Comparison of ENCODE assay signal across 8 cellular contexts in genomic region chr1:156126043-156126700, GRCh38. TPM values are rescaled to one million over a fixed set of nuclear protein-coding genes. Genes with fewer than 3 reads are reported as not detected.
DNase-seq lines count a peak whose midpoint lies in the region; ATAC-seq and TF ChIP-seq lines count a peak whose summit lies in the region.

No MANE protein-coding gene starts in this region.

- H3K9me3 ChIP-seq in IMR-90 (ENCODE audit: control insufficient read depth, insufficient read depth, low read length), result no peaks in the 10 kb centered on the region

- TF ChIP-seq POLR2A in IMR-90 (IDR thresholded peaks at IDR 0.05; ENCODE audit: low read depth, low read length), result peak; percentile 82

- CTCF ChIA-PET in IMR-90 (lab: Yijun Ruan, JAX), result interaction anchor here (0.8 kb wide), 1 partner anchor 9 kb away, joined by 5 read pairs; no protein-coding TSS in a partner anchor

- peak overlapping the region; percentile 95 for H2AK9ac ChIP-seq in IMR-90 (replicated peaks; ENCODE audit: low read depth, low read length, poor library complexity)

- peak overlapping the region; percentile 89 for H2BK20ac ChIP-seq in IMR-90 (ENCODE audit: low read depth, low read length)

- WGBS in IMR-90 (ENCODE audit: extremely low coverage in 2 of 2, insufficient read length in 1 of 2), 2 experiments, result no CpG with 5 or more reads among the region's 11 CpGs

- POLR2A ChIA-PET in IMR-90 (lab: Charles Lee; ENCODE audit: unreplicated experiment), result no interaction called here

- H3K56ac ChIP-seq in IMR-90 (ENCODE audit: extremely low read depth, insufficient read depth, low read length), result peak overlapping the region; percentile 84

- H3K9me1 ChIP-seq in IMR-90 (ENCODE audit: insufficient read depth, low read length), result peaks cover 11% of the 10 kb centered on the region

- peak overlapping the region; percentile 98 for H2AK5ac ChIP-seq in IMR-90 (ENCODE audit: low read depth, low read length)

- peak overlapping the region; percentile 98 for H3K4ac ChIP-seq in IMR-90 (ENCODE audit: low read depth, low read length)

- peak overlapping the region; percentile 75; the same call in 2 of the 3 replicates for H2BK15ac ChIP-seq in IMR-90 (ENCODE audit: low read depth, low read length)

- H3K14ac ChIP-seq in IMR-90 (replicated peaks; ENCODE audit: low read depth, low read length), result peak overlapping the region; percentile 95

- H4K5ac ChIP-seq in IMR-90 (ENCODE audit: low read depth, low read length), result peak overlapping the region; percentile 85

- peak overlapping the region; percentile 92 for H3K23ac ChIP-seq in IMR-90 (ENCODE audit: low read depth, low read length)

- peak overlapping the region; percentile 98 for H3K27ac ChIP-seq in IMR-90 (ENCODE audit: insufficient read depth, low read length)

- H3K36me3 ChIP-seq in IMR-90 (ENCODE audit: control insufficient read depth, insufficient read depth, low read length) (peaks cover 8% of the 10 kb centered on the region), kidney epithelial cell (ENCODE audit: control insufficient read depth, insufficient read depth, low read length) (peaks cover 2% of the 10 kb centered on the region)

- H3K4me3 ChIP-seq in IMR-90 (ENCODE audit: insufficient read depth, low read depth, low read length) (no peak overlapping the region), kidney epithelial cell (ENCODE audit: low read depth, low read length) (no peak overlapping the region)

- H3K9ac ChIP-seq in IMR-90 (ENCODE audit: low read depth, low read length), result peak overlapping the region; percentile 64

- in situ Hi-C loops in IMR-90 (cut with MboI; ENCODE audit: low sequenced_read_pairs), result no loop called here

- no TSS peak for BruUV-seq in IMR-90 (replicated peaks; lab: Mats Ljungman, UMichigan)

- H3K18ac ChIP-seq in IMR-90 (ENCODE audit: low read depth, low read length), result peak overlapping the region; percentile 84

- dilution Hi-C loops in IMR-90 (cut with HindIII; ENCODE audit: low sequenced_read_pairs, unreplicated experiment), result no loop called here

- TF ChIP-seq RAD21 in IMR-90 (IDR thresholded peaks at IDR 0.05; ENCODE audit: low read length), result peak; percentile 0; the same call in 1 of the 2 replicates

- H4K91ac ChIP-seq in IMR-90 (ENCODE audit: insufficient read depth, low read depth, low read length), result peak overlapping the region; percentile 97

- H4K8ac ChIP-seq in IMR-90 (ENCODE audit: low read depth in 2 of 2, low read length in 2 of 2), result peak overlapping the region; percentile 89 to 95

- H3K4me2 ChIP-seq in IMR-90 (ENCODE audit: low read depth, low read length), result peak overlapping the region; percentile 86

- peak; percentile 55 for TF ChIP-seq CTCF in IMR-90 (conservative IDR thresholded peaks at IDR 0.05; ENCODE audit: low read depth, low read length)
- TF ChIP-seq CTCF in kidney epithelial cell (IDR thresholded peaks at IDR 0.05; ENCODE audit: insufficient read depth, low read length, poor library complexity, severe bottlenecking), result peak; percentile 63

- no peak overlapping the region for H2AFZ ChIP-seq in IMR-90 (replicated peaks; ENCODE audit: low read length, poor library complexity)

- intact Hi-C loops in IMR-90 (cut with micrococcal nuclease), result no loop called here

- peaks cover 61% of the 10 kb centered on the region for H4K20me1 ChIP-seq in IMR-90 (ENCODE audit: insufficient read depth, low read length)

- H2BK5ac ChIP-seq in IMR-90 (ENCODE audit: low read depth, low read length, poor library complexity, severe bottlenecking), result peak overlapping the region; percentile 99

- H3K4me1 ChIP-seq in IMR-90 (ENCODE audit: control insufficient read depth, insufficient read depth, low read length), result peaks cover 63% of the 10 kb centered on the region

- H2BK120ac ChIP-seq in IMR-90 (ENCODE audit: low read depth, low read length), result peak overlapping the region; percentile 91

- no peaks in the 10 kb centered on the region for H3K27me3 ChIP-seq in IMR-90 (ENCODE audit: control insufficient read depth, insufficient read depth, low read length)
- no peaks in the 10 kb centered on the region for H3K27me3 ChIP-seq in kidney epithelial cell (ENCODE audit: control insufficient read depth, insufficient read depth, low read length)

- peak; percentile 52 for ATAC-seq in IMR-90 (ENCODE audit: low read depth)
- ATAC-seq in HG02973 (IDR thresholded peaks at IDR 0.05; ENCODE audit: unreplicated experiment), result no peak

- peak; percentile 65 for DNase-seq in stimulated activated CD4-positive, alpha-beta T cell treated with anti-CD3 and anti-CD28 coated beads, Interleukin-15, amount 100 ng/mL, for 24 hours
- no peak for DNase-seq in stimulated activated CD4-positive, alpha-beta T cell treated with anti-CD3 and anti-CD28 coated beads, Interleukin-12 subunit alpha, Interleukin-12 subunit beta, amount 100 ng/mL, for 4 hours
- DNase-seq in IMR-90 (peak; percentile 96), SW480 (ENCODE audit: low spot score) (peak; percentile 94), brain pericyte (ENCODE audit: low read depth, low spot score) (peak; percentile 76), kidney epithelial cell (ENCODE audit: low read depth) (peak; percentile 87)
- peak; percentile 49 for DNase-seq in stimulated activated CD8-positive, alpha-beta memory T cell treated with anti-CD3 and anti-CD28 coated beads, Interleukin-4, amount 100 ng/mL, for 24 hours (ENCODE audit: low read depth)

- H3K79me1 ChIP-seq in IMR-90 (ENCODE audit: low read depth in 1 of 2, low read length in 2 of 2), result peaks cover 0 to 50% of the 10 kb centered on the region in 2 experiments; a peak in 2 of 4 replicates

TF ChIP-seq in IMR-90, 13 proteins besides CTCF, POLR2A, EP300 and RAD21:
- peak; percentile 85; the same call in 1 of the 2 replicates for TF ChIP-seq MAZ (IDR thresholded peaks at IDR 0.05; ENCODE audit: borderline replicate concordance, low read depth, low read length)
- TF ChIP-seq SMC3 (IDR thresholded peaks at IDR 0.05; ENCODE audit: low read depth, low read length), result peak; percentile 1; the same call in 1 of the 2 replicates
- no peak for TF ChIP-seq ELK1 (IDR thresholded peaks at IDR 0.05; ENCODE audit: borderline replicate concordance, low read depth, low read length)
- peak; percentile 75 for TF ChIP-seq FOS (IDR thresholded peaks at IDR 0.05; ENCODE audit: low read depth, low read length)
TF ChIP-seq in IMR-90: peak in this region for 3.

RNA-seq across cellular contexts. Expression of gene LMNA, which starts 11.7 kb away (rescaled TPM):
- 753 and 755 TPM in 2 replicates for total RNA-seq in IMR-90 (2012; rRNA removed)
- polyA plus RNA-seq in IMR-90 (2012; rRNA removed), result 563 and 927 TPM in 2 replicates
- polyA plus RNA-seq in IMR-90 (2012; cell fraction: cytosol; rRNA removed), result 602 and 638 TPM in 2 replicates
- 1,137 and 1,144 TPM in 2 replicates for polyA plus RNA-seq in IMR-90 (2012; cell fraction: nucleus; rRNA removed; ENCODE audit: low replicate concordance)
- 251 and 280 TPM in 2 replicates for total RNA-seq in kidney epithelial cell

RNA-seq across cellular contexts. Expression of gene SEMA4A, which starts 27.2 kb away (rescaled TPM):
- total RNA-seq in IMR-90 (2012; rRNA removed), result 0.18 and 0.28 TPM in 2 replicates
- polyA plus RNA-seq in IMR-90 (2012; rRNA removed), result 0.86 and 1.4 TPM in 2 replicates
- polyA plus RNA-seq in IMR-90 (2012; cell fraction: cytosol; rRNA removed), result 0.15 and 0.41 TPM in 2 replicates
- polyA plus RNA-seq in IMR-90 (2012; cell fraction: nucleus; rRNA removed; ENCODE audit: low replicate concordance), result 10.3 and 13.3 TPM in 2 replicates
- 2.6 and 3.8 TPM in 2 replicates for total RNA-seq in kidney epithelial cell

RNA-seq across cellular contexts. Expression of gene MEX3A, which starts 43.9 kb away (rescaled TPM):
- total RNA-seq in IMR-90 (2012; rRNA removed) (2.3 and 2.5 TPM in 2 replicates), kidney epithelial cell (34.5 and 34.6 TPM in 2 replicates)
- 9.0 and 11.6 TPM in 2 replicates for polyA plus RNA-seq in IMR-90 (2012; rRNA removed)
- polyA plus RNA-seq in IMR-90 (2012; cell fraction: cytosol; rRNA removed), result 4.0 and 8.8 TPM in 2 replicates
- 14.6 and 16.6 TPM in 2 replicates for polyA plus RNA-seq in IMR-90 (2012; cell fraction: nucleus; rRNA removed; ENCODE audit: low replicate concordance)

Comparison
In these comparisons a context has a peak if more than half of its experiments do, and no peak if none do; other contexts are left out.
1. RNA of gene MEX3A, which starts 43.9 kb away (total RNA-seq): 34.5 to 34.6 TPM in kidney epithelial cell; 2.3 to 2.5 TPM in IMR-90; every median in the first group is over 10 times any median in the second.